In the genomic region with DNA sequence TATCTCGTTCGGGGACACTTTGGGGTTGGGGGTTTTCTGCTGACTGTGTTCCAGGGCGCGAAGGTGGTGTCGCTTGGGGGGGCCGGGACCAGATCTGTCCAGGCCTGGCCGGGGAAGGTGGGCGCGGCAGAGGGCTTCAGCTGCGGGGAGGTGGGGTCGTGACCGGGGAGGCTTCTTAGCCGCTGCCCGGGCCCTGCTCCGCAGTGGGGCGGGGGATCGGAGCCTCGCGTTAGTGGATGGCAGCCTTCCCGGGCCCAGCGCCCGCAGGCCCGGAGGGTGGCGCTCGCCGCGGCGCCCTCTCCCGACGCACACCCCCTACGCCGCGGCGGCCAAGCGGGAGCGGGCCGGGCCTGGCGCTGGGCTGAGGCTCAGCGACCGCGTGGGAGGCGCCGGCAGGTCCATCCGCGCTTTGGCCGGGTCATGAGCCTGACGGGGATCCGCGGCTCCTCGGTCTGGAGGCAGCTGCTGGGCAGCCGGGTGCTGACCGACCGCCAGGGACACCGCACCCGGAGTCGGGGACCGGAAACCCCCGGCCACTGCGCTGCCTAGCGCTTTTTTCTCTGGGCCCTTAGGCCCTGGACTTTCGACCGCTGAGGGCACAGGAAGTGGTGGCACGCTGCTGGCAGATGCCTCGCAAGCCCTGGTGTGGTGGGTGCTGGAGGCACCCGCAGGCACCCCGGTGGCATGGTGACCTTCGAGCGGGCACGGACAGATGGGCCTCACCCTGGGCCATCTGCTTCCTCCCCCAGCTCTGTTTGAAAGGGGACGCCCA, we compare ENCODE assay signal across 8 cellular contexts. TPM values are rescaled to one million over a fixed set of nuclear protein-coding genes. Genes with fewer than 3 reads are reported as not detected.
DNase-seq lines count a peak whose midpoint lies in the region; ATAC-seq, FAIRE-seq and TF ChIP-seq lines count a peak whose summit lies in the region.

No MANE protein-coding gene starts in this region.

- H3K27ac ChIP-seq in mammary epithelial cell (ENCODE audit: insufficient read depth, low read depth, low read length), result peak overlapping the region; percentile 77
- H3K27ac ChIP-seq in kidney (ENCODE audit: low read depth in 2 of 2, low read length in 2 of 2), result peak overlapping the region; percentile 88 to 89
- peak overlapping the region; percentile 31 to 88 (median 82) for H3K27ac ChIP-seq in spleen

- H3K4me1 ChIP-seq in mammary epithelial cell (ENCODE audit: insufficient read depth, low read length), result peaks cover 36% of the 10 kb centered on the region
- peaks cover 20 to 32% of the 10 kb centered on the region in 2 donors for H3K4me1 ChIP-seq in kidney (ENCODE audit: control insufficient read depth in 1 of 2, insufficient read depth in 1 of 2, low read depth in 1 of 2, low read length in 2 of 2)
- peaks cover 41 to 86% (median 72%) of the 10 kb centered on the region in 6 donors for H3K4me1 ChIP-seq in spleen

- CTCF ChIA-PET in mammary epithelial cell (lab: Charles Lee; ENCODE audit: low non-redundant PET), result no interaction called here

- H4K20me1 ChIP-seq in mammary epithelial cell (ENCODE audit: insufficient read depth, low read length), result no peaks in the 10 kb centered on the region

- TF ChIP-seq CTCF in GM06990 (IDR thresholded peaks at IDR 0.05; ENCODE audit: insufficient read depth, low read length, poor library complexity, severe bottlenecking) (no peak), mammary epithelial cell (conservative IDR thresholded peaks at IDR 0.05 in 1 of 2, IDR thresholded peaks at IDR 0.05 in 1 of 2; ENCODE audit: extremely low read depth in 1 of 2, insufficient read depth in 1 of 2, low read depth in 1 of 2, low read length in 2 of 2) (peak in 1 of 2 donors; percentile 38), kidney (IDR thresholded peaks at IDR 0.05; ENCODE audit: borderline replicate concordance, extremely low read depth, insufficient read depth) (peak; percentile 10), spleen (IDR thresholded peaks at IDR 0.05 in 8 of 11, conservative IDR thresholded peaks at IDR 0.05 in 3 of 11) (peak in 4 of 11 experiments; percentile 23 to 46 (median 42))

- H2AFZ ChIP-seq in mammary epithelial cell (ENCODE audit: low read depth, low read length), result peak overlapping the region; percentile 74

- no peak for FAIRE-seq in kidney (lab: Jason Lieb, UNC)

- H3K79me2 ChIP-seq in mammary epithelial cell (ENCODE audit: insufficient read depth, low read length), result peaks cover 63% of the 10 kb centered on the region

- intact Hi-C loops in mammary epithelial cell (cut with micrococcal nuclease) (loop anchor here (1.0 to 2.0 kb wide), 2 partner anchors 24 to 29 kb away; partner anchors contain the start of gene SLC4A2), kidney (cut with DNase I) (no loop called here), spleen (cut with DNase I; ENCODE audit: low total_unique reads) (no loop called here)

- 2% methylated on average over 37 of the region's 70 CpGs for WGBS in mammary epithelial cell (ENCODE audit: low coverage, missing lambda C conversion rate)
- 0 to 2% (median 1%) methylated on average over 8 to 70 of the region's 70 CpGs for WGBS in spleen, 5 donors

- H3K9ac ChIP-seq in mammary epithelial cell (ENCODE audit: insufficient read depth, low read length), result peak overlapping the region; percentile 88
- peak overlapping the region; percentile 80 to 88 for H3K9ac ChIP-seq in kidney (ENCODE audit: low read length in 2 of 2)

- H3K36me3 ChIP-seq in GM06990 (ENCODE audit: control insufficient read depth, insufficient read depth, low read length) (no peaks in the 10 kb centered on the region; the same call in 1 of the 2 replicates), mammary epithelial cell (ENCODE audit: insufficient read depth, low read length) (no peaks in the 10 kb centered on the region), kidney (ENCODE audit: control insufficient read depth in 1 of 2, insufficient read depth in 2 of 2, low read length in 2 of 2) (no peaks in the 10 kb centered on the region), spleen (peaks cover 0 to 7% (median 0%) of the 10 kb centered on the region in 6 donors)

- in situ Hi-C loops in SK-MEL-5 (cut with HindIII; ENCODE audit: low pct_unique_long_range_greater_than_20kb, low sequenced_read_pairs) (no loop called here), mammary epithelial cell (cut with MboI; ENCODE audit: low sequenced_read_pairs in 2 of 2) (no loop called here)

- dilution Hi-C loops in mammary epithelial cell (cut with HindIII; ENCODE audit: low sequenced_read_pairs), result loop anchor here (5.0 kb wide), 2 partner anchors 55 to 60 kb away; no protein-coding TSS in a partner anchor

- no peaks in the 10 kb centered on the region for H3K27me3 ChIP-seq in GM06990 (replicated peaks; ENCODE audit: control insufficient read depth, insufficient read depth, low read length)
- H3K27me3 ChIP-seq in mammary epithelial cell (ENCODE audit: insufficient read depth, low read length), result no peaks in the 10 kb centered on the region
- H3K27me3 ChIP-seq in spleen (replicated peaks in 1 of 7), result peaks cover 0 to 30% (median 0%) of the 10 kb centered on the region in 7 donors

- no peak for TF ChIP-seq POLR2A in spleen (IDR thresholded peaks at IDR 0.05)

- ATAC-seq in HG02678 (IDR thresholded peaks at IDR 0.05; ENCODE audit: unreplicated experiment), result peak; percentile 23
- ATAC-seq in HG03175 (IDR thresholded peaks at IDR 0.05; ENCODE audit: unreplicated experiment), result no peak
- no peak for ATAC-seq in HG02973 (IDR thresholded peaks at IDR 0.05; ENCODE audit: unreplicated experiment)

- no peaks in the 10 kb centered on the region for H3K9me3 ChIP-seq in mammary epithelial cell (replicated peaks; ENCODE audit: insufficient read depth, low read length)
- H3K9me3 ChIP-seq in kidney (ENCODE audit: control insufficient read depth in 1 of 2, low read length in 2 of 2), result no peaks in the 10 kb centered on the region
- H3K9me3 ChIP-seq in spleen, result no peaks in the 10 kb centered on the region

- H3K4me2 ChIP-seq in mammary epithelial cell (ENCODE audit: insufficient read depth, low read depth, low read length), result peak overlapping the region; percentile 100

- BruUV-seq in mammary epithelial cell (replicated peaks; lab: Mats Ljungman, UMichigan), result no TSS peak

- DNase-seq in GM06990 (ENCODE audit: extremely low read depth, insufficient read length), result peak; percentile 74
- DNase-seq in SK-MEL-5 (ENCODE audit: low read depth, low spot score), result peak; percentile 42
- DNase-seq in mammary epithelial cell, result peak; percentile 59
- peak; percentile 89 for DNase-seq in kidney
- DNase-seq in spleen, result peak; percentile 88

- H3K4me3 ChIP-seq in GM06990 (replicated peaks; ENCODE audit: low read depth, low read length) (peak overlapping the region; percentile 88), mammary epithelial cell (replicated peaks in 1 of 3; ENCODE audit: insufficient read depth in 1 of 3, low read depth in 2 of 3, low read length in 3 of 3) (peak overlapping the region; percentile 85 to 93 (median 92)), kidney (ENCODE audit: low read length in 2 of 2) (peak overlapping the region; percentile 73 to 79), spleen (peak overlapping the region; percentile 65 to 94 (median 72))

RNA-seq across cellular contexts. Expression of gene AGAP3, which starts 1.2 kb away (rescaled TPM):
- 79.6 and 84.4 TPM in 2 replicates for total RNA-seq in SK-MEL-5 (2014; rRNA removed; shearing (Covaris generic))
- 243 and 264 TPM in 2 replicates for polyA plus RNA-seq in SK-MEL-5 (2015; cell fraction: cytosol; rRNA removed)
- 529 and 586 TPM in 2 replicates for polyA plus RNA-seq in SK-MEL-5 (2015; cell fraction: nucleus; rRNA removed)
- 100 to 1,000 TPM; 118 to 163 TPM for total RNA-seq in mammary epithelial cell
- polyA plus RNA-seq in mammary epithelial cell, result 91.6 TPM
- polyA minus RNA-seq in mammary epithelial cell, result 114 TPM
- 64.4 TPM for total RNA-seq in kidney
- polyA plus RNA-seq in kidney (ENCODE audit: insufficient read depth, low read depth, low replicate concordance), result 35.8 TPM
- 10 to 100 TPM; 43.2 to 94.4 (median 73.0) TPM for total RNA-seq in spleen
- 10 to 100 TPM; 21.8 to 79.1 (median 51.2) TPM for polyA plus RNA-seq in spleen

RNA-seq across cellular contexts. Expression of gene TMUB1, which starts 4.1 kb away (rescaled TPM):
- 38.5 and 38.9 TPM in 2 replicates for total RNA-seq in SK-MEL-5 (2014; rRNA removed; shearing (Covaris generic))
- polyA plus RNA-seq in SK-MEL-5 (2015; cell fraction: cytosol; rRNA removed), result 124 and 133 TPM in 2 replicates
- 113 and 123 TPM in 2 replicates for polyA plus RNA-seq in SK-MEL-5 (2015; cell fraction: nucleus; rRNA removed)
- total RNA-seq in mammary epithelial cell, result 10 to 100 TPM; 16.8 to 38.1 TPM
- polyA plus RNA-seq in mammary epithelial cell, result 28.4 TPM
- 14.4 TPM for polyA minus RNA-seq in mammary epithelial cell
- total RNA-seq in kidney, result 36.9 TPM
- polyA plus RNA-seq in kidney (ENCODE audit: insufficient read depth, low read depth, low replicate concordance), result 79.9 TPM
- 10 to 100 TPM; 27.1 to 47.8 (median 38.2) TPM for total RNA-seq in spleen
- 10 to 100 TPM; 43.0 to 73.4 (median 45.9) TPM for polyA plus RNA-seq in spleen

RNA-seq across cellular contexts. Expression of gene FASTK, which starts 6.8 kb away (rescaled TPM):
- 113 and 130 TPM in 2 replicates for total RNA-seq in SK-MEL-5 (2014; rRNA removed; shearing (Covaris generic))
- 143 and 146 TPM in 2 replicates for polyA plus RNA-seq in SK-MEL-5 (2015; cell fraction: cytosol; rRNA removed)
- 1,663 and 1,755 TPM in 2 replicates for polyA plus RNA-seq in SK-MEL-5 (2015; cell fraction: nucleus; rRNA removed)
- total RNA-seq in mammary epithelial cell, result 10 to 100 TPM; 49.7 to 68.8 TPM
- 52.4 TPM for polyA plus RNA-seq in mammary epithelial cell
- 51.5 TPM for polyA minus RNA-seq in mammary epithelial cell
- 71.2 TPM for total RNA-seq in kidney
- 116 TPM for polyA plus RNA-seq in kidney (ENCODE audit: insufficient read depth, low read depth, low replicate concordance)
- 100 to 1,000 TPM in 1 of 7 donors, 10 to 100 TPM in 6; 72.9 to 102 (median 77.6) TPM for total RNA-seq in spleen
- 100 to 1,000 TPM in 2 of 3 donors, 10 to 100 TPM in 1; 83.9 to 183 (median 136) TPM for polyA plus RNA-seq in spleen

RNA-seq across cellular contexts. Expression of gene SLC4A2, which starts 28.0 kb away (rescaled TPM):
- total RNA-seq in SK-MEL-5 (2014; rRNA removed; shearing (Covaris generic)), result 286 and 311 TPM in 2 replicates
- polyA plus RNA-seq in SK-MEL-5 (2015; cell fraction: cytosol; rRNA removed), result 445 and 568 TPM in 2 replicates
- polyA plus RNA-seq in SK-MEL-5 (2015; cell fraction: nucleus; rRNA removed), result 1,161 and 1,423 TPM in 2 replicates
- total RNA-seq in mammary epithelial cell (100 to 1,000 TPM in 1 of 2 donors, 10 to 100 TPM in 1; 46.5 to 138 TPM), kidney (104 TPM), spleen (100 to 1,000 TPM in 1 of 7 donors, 10 to 100 TPM in 6; 58.9 to 112 (median 85.2) TPM)
- polyA plus RNA-seq in mammary epithelial cell (57.9 TPM), kidney (ENCODE audit: insufficient read depth, low read depth, low replicate concordance) (150 TPM), spleen (100 to 1,000 TPM in 1 of 3 donors, 10 to 100 TPM in 2; 43.9 to 122 (median 99.4) TPM)
- polyA minus RNA-seq in mammary epithelial cell, result 150 TPM

RNA-seq across cellular contexts. Expression of gene CDK5, which starts 29.7 kb away (rescaled TPM):
- 80.8 TPM in 2 replicates for total RNA-seq in SK-MEL-5 (2014; rRNA removed; shearing (Covaris generic))
- polyA plus RNA-seq in SK-MEL-5 (2015; cell fraction: cytosol; rRNA removed), result 61.8 and 66.3 TPM in 2 replicates
- 23.7 and 28.3 TPM in 2 replicates for polyA plus RNA-seq in SK-MEL-5 (2015; cell fraction: nucleus; rRNA removed)
- 10 to 100 TPM; 12.3 to 18.1 TPM for total RNA-seq in mammary epithelial cell
- 26.1 TPM for polyA plus RNA-seq in mammary epithelial cell
- 31.3 TPM for polyA minus RNA-seq in mammary epithelial cell
- total RNA-seq in kidney, result 9.1 TPM
- polyA plus RNA-seq in kidney (ENCODE audit: insufficient read depth, low read depth, low replicate concordance), result 21.5 TPM
- total RNA-seq in spleen, result 10 to 100 TPM in 4 of 7 donors, 1 to 10 TPM in 3; 7.5 to 17.9 (median 11.2) TPM
- polyA plus RNA-seq in spleen, result 10 to 100 TPM in 1 of 3 donors, 1 to 10 TPM in 2; 6.3 to 10.1 (median 9.2) TPM
